In genomic region chr1:33167650-33168447, GRCh38 we compare ENCODE assay signal across 26 cellular contexts. TPM values are rescaled to one million over a fixed set of nuclear protein-coding genes. Genes with fewer than 3 reads are reported as not detected.
DNase-seq lines count a peak whose midpoint lies in the region; ATAC-seq and TF ChIP-seq lines count a peak whose summit lies in the region.
"Had no signal": no experiment of that assay in that cellular context is flagged by ENCODE, and none has a peak within 500 bp of the region (broad histone marks: within the 10 kb centered on the region; RNA-seq: fewer than 3 reads in every experiment).

No MANE protein-coding gene starts in this region.

- H3F3A ChIP-seq in PC-9 (ENCODE audit: insufficient read depth, low read depth), result peaks cover 13% of the 10 kb centered on the region; the same call in 1 of the 2 replicates

- H3K4me3 Mint-ChIP-seq in chondrocyte (ENCODE audit: unreplicated experiment), result no peak overlapping the region
- no peak overlapping the region for H3K4me3 Mint-ChIP-seq in mesothelial cell of epicardium
- H3K4me3 Mint-ChIP-seq in type B pancreatic cell, result peak overlapping the region; percentile 80
- H3K4me3 Mint-ChIP-seq in Calu3 (ENCODE audit: low read depth, unreplicated experiment), result no peak overlapping the region
- no peak overlapping the region for H3K4me3 Mint-ChIP-seq in activated CD8-positive, alpha-beta T cell treated with anti-CD3 and anti-CD28 coated beads for 36 hours
- H3K4me3 Mint-ChIP-seq: activated CD4-positive, alpha-beta memory T cell treated with anti-CD3 and anti-CD28 coated beads, Interleukin-2, amount 10 ng/mL, durations not matched to agents 7 days and 5 days; activated naive CD8-positive, alpha-beta T cell treated with anti-CD3 and anti-CD28 coated beads, Interleukin-2, amount 10 ng/mL, durations not matched to agents 7 days and 5 days; stimulated activated naive CD8-positive, alpha-beta T cell treated with anti-CD3 and anti-CD28 coated beads, Interleukin-15, Interleukin-2, amounts not matched to agents 100 ng/mL and 50 ng/mL, for 24 hours; T-cell had no signal

- BruUV-seq in PC-9 (replicated peaks; lab: Mats Ljungman, UMichigan) (no TSS peak), Calu3 (replicated peaks; lab: Mats Ljungman, UMichigan) (no TSS peak)

- H3K27ac Mint-ChIP-seq in chondrocyte (ENCODE audit: unreplicated experiment) (peak overlapping the region; percentile 42), mesothelial cell of epicardium (peak overlapping the region; percentile 89), type B pancreatic cell (peak overlapping the region; percentile 93), Calu3 (ENCODE audit: unreplicated experiment) (no peak overlapping the region)
- H3K27ac Mint-ChIP-seq in activated CD8-positive, alpha-beta T cell treated with anti-CD3 and anti-CD28 coated beads for 36 hours, result no peak overlapping the region
- H3K27ac Mint-ChIP-seq: activated CD4-positive, alpha-beta memory T cell treated with anti-CD3 and anti-CD28 coated beads, Interleukin-2, amount 10 ng/mL, durations not matched to agents 7 days and 5 days; activated naive CD8-positive, alpha-beta T cell treated with anti-CD3 and anti-CD28 coated beads, Interleukin-2, amount 10 ng/mL, durations not matched to agents 7 days and 5 days; stimulated activated naive CD8-positive, alpha-beta T cell treated with anti-CD3 and anti-CD28 coated beads, Interleukin-15, Interleukin-2, amounts not matched to agents 100 ng/mL and 50 ng/mL, for 24 hours; T-cell had no signal

- no peak overlapping the region for H2AFZ ChIP-seq in PC-9

- intact Hi-C loops in PC-9 (cut with micrococcal nuclease; ENCODE audit: unreplicated experiment) (no loop called here), Calu3 (cut with micrococcal nuclease; ENCODE audit: unreplicated experiment) (no loop called here)
- intact Hi-C loops in activated CD8-positive, alpha-beta T cell treated with anti-CD3 and anti-CD28 coated beads for 36 hours (cut with micrococcal nuclease), result no loop called here

- DNase-seq in PC-9 (peak in 1 of 2 experiments; percentile 84), chondrocyte (ENCODE audit: low spot score) (no peak), mesothelial cell of epicardium (ENCODE audit: low spot score in 2 of 2, unreplicated experiment in 2 of 2) (no peak), type B pancreatic cell (ENCODE audit: extremely low spot score, unreplicated experiment) (no peak), caudate nucleus (lab: John Stamatoyannopoulos, UW) (no peak), Calu3 (no peak)
- no peak for DNase-seq in activated CD8-positive, alpha-beta T cell treated with anti-CD3 and anti-CD28 coated beads for 36 hours
- DNase-seq: activated CD4-positive, alpha-beta memory T cell treated with anti-CD3 and anti-CD28 coated beads, Interleukin-2, amount 10 ng/mL, durations not matched to agents 7 days and 5 days; activated effector memory CD4-positive, alpha-beta T cell treated with Interleukin-2 at 50 U/mL for 16 hours; activated naive CD8-positive, alpha-beta T cell treated with anti-CD3 and anti-CD28 coated beads, Interleukin-2, amount 10 ng/mL, durations not matched to agents 7 days and 5 days; C1 segment of cervical spinal cord; DMS79; effector CD4-positive, alpha-beta T cell; heart left ventricle; KBM-7; MM.1S; NCI-H1436; NCI-H446 treated with DMSO at 0.1 percent for 48 hours; NCI-H82; nucleus accumbens; T-cell had no signal

- H3K79me2 ChIP-seq in PC-9 (ENCODE audit: low read depth), result no peaks in the 10 kb centered on the region

- H3K36me3 Mint-ChIP-seq in chondrocyte (ENCODE audit: low read depth), result peaks cover 12% of the 10 kb centered on the region
- H3K36me3 Mint-ChIP-seq in mesothelial cell of epicardium, result peaks cover 6% of the 10 kb centered on the region
- H3K36me3 Mint-ChIP-seq in type B pancreatic cell, result peaks cover 36% of the 10 kb centered on the region
- no peaks in the 10 kb centered on the region for H3K36me3 Mint-ChIP-seq in Calu3 (ENCODE audit: insufficient read depth, unreplicated experiment)
- H3K36me3 Mint-ChIP-seq in activated CD8-positive, alpha-beta T cell treated with anti-CD3 and anti-CD28 coated beads for 36 hours (ENCODE audit: low read depth), result no peaks in the 10 kb centered on the region

- H3K27me3 Mint-ChIP-seq in chondrocyte (ENCODE audit: low read depth), result no peaks in the 10 kb centered on the region
- H3K27me3 Mint-ChIP-seq in mesothelial cell of epicardium (ENCODE audit: low read depth), result no peaks in the 10 kb centered on the region
- no peaks in the 10 kb centered on the region for H3K27me3 Mint-ChIP-seq in type B pancreatic cell
- H3K27me3 Mint-ChIP-seq in Calu3 (ENCODE audit: unreplicated experiment), result no peaks in the 10 kb centered on the region
- no peaks in the 10 kb centered on the region for H3K27me3 Mint-ChIP-seq in activated CD8-positive, alpha-beta T cell treated with anti-CD3 and anti-CD28 coated beads for 36 hours
- H3K27me3 Mint-ChIP-seq: activated CD4-positive, alpha-beta memory T cell treated with anti-CD3 and anti-CD28 coated beads, Interleukin-2, amount 10 ng/mL, durations not matched to agents 7 days and 5 days; activated naive CD8-positive, alpha-beta T cell treated with anti-CD3 and anti-CD28 coated beads, Interleukin-2, amount 10 ng/mL, durations not matched to agents 7 days and 5 days; stimulated activated naive CD8-positive, alpha-beta T cell treated with anti-CD3 and anti-CD28 coated beads, Interleukin-15, Interleukin-2, amounts not matched to agents 100 ng/mL and 50 ng/mL, for 24 hours; T-cell had no signal

- H3K9me3 Mint-ChIP-seq in chondrocyte (ENCODE audit: low read depth) (peaks cover 5% of the 10 kb centered on the region), mesothelial cell of epicardium (peaks cover 4% of the 10 kb centered on the region), type B pancreatic cell (peaks cover 11% of the 10 kb centered on the region), Calu3 (ENCODE audit: low read depth, unreplicated experiment) (no peaks in the 10 kb centered on the region)
- H3K9me3 Mint-ChIP-seq in activated CD8-positive, alpha-beta T cell treated with anti-CD3 and anti-CD28 coated beads for 36 hours, result no peaks in the 10 kb centered on the region
- H3K9me3 Mint-ChIP-seq: activated CD4-positive, alpha-beta memory T cell treated with anti-CD3 and anti-CD28 coated beads, Interleukin-2, amount 10 ng/mL, durations not matched to agents 7 days and 5 days; activated naive CD8-positive, alpha-beta T cell treated with anti-CD3 and anti-CD28 coated beads, Interleukin-2, amount 10 ng/mL, durations not matched to agents 7 days and 5 days; stimulated activated naive CD8-positive, alpha-beta T cell treated with anti-CD3 and anti-CD28 coated beads, Interleukin-15, Interleukin-2, amounts not matched to agents 100 ng/mL and 50 ng/mL, for 24 hours; T-cell had no signal

- H3K4me1 Mint-ChIP-seq in chondrocyte (ENCODE audit: low read depth) (peaks cover 80% of the 10 kb centered on the region), mesothelial cell of epicardium (peaks cover 58% of the 10 kb centered on the region), type B pancreatic cell (ENCODE audit: unreplicated experiment) (peaks cover 46% of the 10 kb centered on the region), Calu3 (ENCODE audit: low read depth, unreplicated experiment) (no peaks in the 10 kb centered on the region)
- peaks cover 7% of the 10 kb centered on the region for H3K4me1 Mint-ChIP-seq in activated CD8-positive, alpha-beta T cell treated with anti-CD3 and anti-CD28 coated beads for 36 hours (ENCODE audit: low read depth)

- H3K27ac ChIP-seq in PC-9, result peak overlapping the region; percentile 54
- H3K27ac ChIP-seq in caudate nucleus (ENCODE audit: low read depth, low read length), result no peak overlapping the region
- H3K27ac ChIP-seq: RWPE1 had no signal

- no peak overlapping the region for H3K4me2 ChIP-seq in PC-9

- no peak for ATAC-seq in activated CD8-positive, alpha-beta T cell treated with anti-CD3 and anti-CD28 coated beads for 36 hours
- ATAC-seq: T-cell had no signal

- H3K27me3 ChIP-seq in PC-9 (ENCODE audit: insufficient read depth, low read depth), result no peaks in the 10 kb centered on the region
- H3K27me3 ChIP-seq: heart left ventricle, tibial nerve had no signal

- CTCF ChIA-PET in PC-9 (lab: Charles Lee) (no interaction called here), Calu3 (lab: Charles Lee) (interaction anchor here (0.5 to 1.5 kb wide), 2 partner anchors 13 to 1718 kb away, joined by 3 to 4 read pairs; no protein-coding TSS in a partner anchor)
- CTCF ChIA-PET in activated CD8-positive, alpha-beta T cell treated with anti-CD3 and anti-CD28 coated beads for 36 hours (lab: Charles Lee), result no interaction called here

- no peaks in the 10 kb centered on the region for H4K20me1 ChIP-seq in PC-9 (ENCODE audit: insufficient read depth)

- H3K36me3 ChIP-seq in PC-9 (ENCODE audit: low read depth), result no peaks in the 10 kb centered on the region
- H3K36me3 ChIP-seq: HAP-1 had no signal

- H3K4me1 ChIP-seq in PC-9 (replicated peaks; ENCODE audit: insufficient read depth), result peaks cover 31% of the 10 kb centered on the region
- H3K4me1 ChIP-seq: Caco-2, HAP-1 had no signal

- no peak for TF ChIP-seq CTCF in PC-9 (conservative IDR thresholded peaks at IDR 0.05)
- TF ChIP-seq CTCF in chondrocyte (IDR thresholded peaks at IDR 0.05), result no peak
- TF ChIP-seq CTCF in mesothelial cell of epicardium (IDR thresholded peaks at IDR 0.05; ENCODE audit: unreplicated experiment), result no peak
- no peak for TF ChIP-seq CTCF in type B pancreatic cell (conservative IDR thresholded peaks at IDR 0.05)
- TF ChIP-seq CTCF in Calu3 (IDR thresholded peaks at IDR 0.05; ENCODE audit: unreplicated experiment), result no peak
- no peak for TF ChIP-seq CTCF in activated CD8-positive, alpha-beta T cell treated with anti-CD3 and anti-CD28 coated beads for 36 hours (IDR thresholded peaks at IDR 0.05)

- POLR2A ChIA-PET in PC-9 (lab: Charles Lee; ENCODE audit: unreplicated experiment), result interaction anchor here (0.6 kb wide), 1 partner anchor 43 kb away, joined by 5 read pairs; no protein-coding TSS in a partner anchor
- POLR2A ChIA-PET in activated CD8-positive, alpha-beta T cell treated with anti-CD3 and anti-CD28 coated beads for 36 hours (lab: Charles Lee), result interaction anchor here (1.2 kb wide), 1 partner anchor 98 kb away, joined by 3 read pairs; no protein-coding TSS in a partner anchor

- H3K9me3 ChIP-seq in PC-9 (ENCODE audit: insufficient read depth, low read depth), result no peaks in the 10 kb centered on the region
- H3K9me3 ChIP-seq: Caco-2, HAP-1, tibial nerve had no signal

- H3K9me2 ChIP-seq in PC-9 (ENCODE audit: insufficient read depth), result no peaks in the 10 kb centered on the region

- no peak overlapping the region for H3K4me3 ChIP-seq in PC-9
- H3K4me3 ChIP-seq: HAP-1, heart left ventricle, tibial nerve had no signal

RNA-seq across cellular contexts. Expression of gene TRIM62, which starts 14.0 kb away (rescaled TPM):
- total RNA-seq in PC-9 (2021) (9.9 and 14.3 TPM in 2 replicates), chondrocyte (17.3 to 35.1 TPM (median 17.7 TPM) in 3 replicates), mesothelial cell of epicardium (13.6 to 14.7 TPM (median 13.9 TPM) in 3 replicates), type B pancreatic cell (ENCODE audit: low replicate concordance) (14.0 and 20.8 TPM in 2 replicates), Calu3 (2022) (6.9 and 8.8 TPM in 2 replicates)
- 1 to 10 TPM; 3.8 to 5.2 TPM for total RNA-seq in activated CD8-positive, alpha-beta T cell treated with anti-CD3 and anti-CD28 coated beads for 36 hours

Comparison
In these comparisons a context has a peak if more than half of its experiments do, and no peak if none do; other contexts are left out.
1. H3K27ac Mint-ChIP-seq: peak in chondrocyte (single experiment), mesothelial cell of epicardium (single experiment) and type B pancreatic cell (single experiment); none in Calu3 (single experiment) and activated CD8-positive, alpha-beta T cell treated with anti-CD3 and anti-CD28 coated beads for 36 hours (single experiment).